Comparison of ENCODE assay signal across 8 cellular contexts in the genomic region with DNA sequence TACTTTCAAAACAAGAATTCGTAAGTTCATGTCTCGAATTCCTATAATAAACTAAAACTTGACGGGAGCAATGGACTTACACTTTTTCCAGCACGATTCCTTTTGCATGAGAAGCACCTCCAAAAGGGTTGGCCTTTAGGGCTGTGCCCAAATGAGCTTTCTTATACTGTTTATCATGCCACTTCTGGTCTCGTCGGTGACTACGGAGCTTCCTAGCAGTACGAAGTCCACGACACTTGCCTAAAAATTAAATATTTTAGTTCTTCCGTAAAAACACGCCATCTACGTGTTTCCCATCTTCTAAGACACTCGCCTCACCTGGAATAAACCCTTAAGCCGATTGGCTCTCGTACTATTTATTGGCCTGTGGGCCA. TPM values are rescaled to one million over a fixed set of nuclear protein-coding genes. Genes with fewer than 3 reads are reported as not detected.
DNase-seq lines count a peak whose midpoint lies in the region; ATAC-seq and TF ChIP-seq lines count a peak whose summit lies in the region.

No MANE protein-coding gene starts in this region.

- H3K27me3 ChIP-seq in PC-9 (ENCODE audit: insufficient read depth, low read depth) (no peaks in the 10 kb centered on the region), neuronal stem cell (ENCODE audit: control insufficient read depth in 3 of 3, insufficient read depth in 3 of 3, low read depth in 1 of 3, low read length in 3 of 3) (no peaks in the 10 kb centered on the region)

- in situ Hi-C loops in G401 (cut with HindIII; ENCODE audit: low sequenced_read_pairs), result no loop called here

- peaks cover 49% of the 10 kb centered on the region for H3K79me2 ChIP-seq in PC-9 (ENCODE audit: low read depth)

- ATAC-seq in HG03460 (IDR thresholded peaks at IDR 0.05; ENCODE audit: unreplicated experiment), result no peak

- peaks cover 47% of the 10 kb centered on the region for H3F3A ChIP-seq in PC-9 (ENCODE audit: insufficient read depth, low read depth)

- H2BK120ac ChIP-seq in neuronal stem cell (ENCODE audit: low read depth, low read length), result no peak overlapping the region

- H3K14ac ChIP-seq in neuronal stem cell (ENCODE audit: low read length), result no peak overlapping the region

- no peak overlapping the region for H4K8ac ChIP-seq in neuronal stem cell (ENCODE audit: low read depth, low read length)

- H3K79me1 ChIP-seq in neuronal stem cell (ENCODE audit: low read depth, low read length), result peaks cover 2% of the 10 kb centered on the region

- DNase-seq in PC-9 (no peak), epithelial cell of prostate (ENCODE audit: low read depth, low spot score) (no peak), neuronal stem cell (ENCODE audit: low spot score) (no peak), G401 (ENCODE audit: low spot score) (no peak), HuH-7 (ENCODE audit: low spot score) (no peak), NCI-H2227 treated with DMSO at 0.1 percent for 48 hours (lab: John Stamatoyannopoulos, UW) (no peak)

- H3K4ac ChIP-seq in neuronal stem cell (ENCODE audit: low read length), result peak overlapping the region; percentile 81

- H3K27ac ChIP-seq in PC-9, result peak overlapping the region; percentile 90
- peak overlapping the region; percentile 75 for H3K27ac ChIP-seq in epithelial cell of prostate
- H3K27ac ChIP-seq in neuronal stem cell (replicated peaks; ENCODE audit: low read length), result no peak overlapping the region

- peak overlapping the region; percentile 94 for H3K18ac ChIP-seq in neuronal stem cell (ENCODE audit: low read length)

- CTCF ChIA-PET in PC-9 (lab: Charles Lee), result no interaction called here

- no CpG with 5 or more reads among the region's 15 CpGs for WGBS in neuronal stem cell (ENCODE audit: extremely low coverage in 2 of 2, insufficient read length in 2 of 2, insufficient replicate concordance in 1 of 2), 2 donors

- peak overlapping the region; percentile 96 for H3K9ac ChIP-seq in neuronal stem cell (ENCODE audit: low read depth, low read length, poor library complexity)

- peaks cover 17% of the 10 kb centered on the region for H3K4me1 ChIP-seq in PC-9 (replicated peaks; ENCODE audit: insufficient read depth)
- peaks cover 2 to 4% of the 10 kb centered on the region in 2 donors for H3K4me1 ChIP-seq in neuronal stem cell (ENCODE audit: control insufficient read depth in 2 of 2, insufficient read depth in 1 of 2, low read depth in 1 of 2, low read length in 2 of 2)

- H3K36me3 ChIP-seq in PC-9 (ENCODE audit: low read depth), result peaks cover 40% of the 10 kb centered on the region
- peaks cover 20 to 50% of the 10 kb centered on the region in 2 donors for H3K36me3 ChIP-seq in neuronal stem cell (replicated peaks in 1 of 2; ENCODE audit: control insufficient read depth in 2 of 2, insufficient read depth in 2 of 2, low read length in 2 of 2)

- peak overlapping the region; percentile 100 for H3K4me2 ChIP-seq in PC-9
- peak overlapping the region; percentile 79 for H3K4me2 ChIP-seq in neuronal stem cell (ENCODE audit: insufficient read depth, low read length, poor library complexity, severe bottlenecking)

- no peak overlapping the region for H4K91ac ChIP-seq in neuronal stem cell (ENCODE audit: low read depth, low read length, poor library complexity)

- no peaks in the 10 kb centered on the region for H3K9me2 ChIP-seq in PC-9 (ENCODE audit: insufficient read depth)

- H2AFZ ChIP-seq in PC-9, result peak overlapping the region; percentile 83; the same call in 1 of the 2 replicates
- H2AFZ ChIP-seq in neuronal stem cell (ENCODE audit: low read length), result peak overlapping the region; percentile 92

- H3K9me3 ChIP-seq in PC-9 (ENCODE audit: insufficient read depth, low read depth) (no peaks in the 10 kb centered on the region), neuronal stem cell (replicated peaks in 1 of 2; ENCODE audit: control insufficient read depth in 2 of 2, insufficient read depth in 1 of 2, low read depth in 1 of 2, low read length in 2 of 2) (peaks cover 0 to 2% of the 10 kb centered on the region in 2 donors)

- intact Hi-C loops in PC-9 (cut with micrococcal nuclease; ENCODE audit: unreplicated experiment), result no loop called here

- H2AK5ac ChIP-seq in neuronal stem cell (ENCODE audit: low read depth, low read length), result peak overlapping the region; percentile 78

- TF ChIP-seq CTCF in GM12875 (IDR thresholded peaks at IDR 0.05; ENCODE audit: borderline replicate concordance, insufficient read depth, low read depth, low read length), result no peak
- TF ChIP-seq CTCF in PC-9 (conservative IDR thresholded peaks at IDR 0.05), result no peak

- peak overlapping the region; percentile 56 for H3K4me3 ChIP-seq in GM12875 (ENCODE audit: low read depth, low read length)
- peak overlapping the region; percentile 100 for H3K4me3 ChIP-seq in PC-9
- H3K4me3 ChIP-seq in neuronal stem cell (ENCODE audit: low read length in 2 of 2), result peak overlapping the region; percentile 89 to 98

- POLR2A ChIA-PET in PC-9 (lab: Charles Lee; ENCODE audit: unreplicated experiment), result interaction anchor here (0.6 to 0.7 kb wide), 2 partner anchors 9 to 26 kb away, joined by 5 to 7 read pairs; no protein-coding TSS in a partner anchor

- H2BK12ac ChIP-seq in neuronal stem cell (ENCODE audit: low read length), result no peak overlapping the region

- H3K23ac ChIP-seq in neuronal stem cell (ENCODE audit: low read depth, low read length, poor library complexity), result peak overlapping the region; percentile 100

- no peak overlapping the region for H2BK15ac ChIP-seq in neuronal stem cell (ENCODE audit: low read length)

- no TSS peak for BruUV-seq in PC-9 (replicated peaks; lab: Mats Ljungman, UMichigan)

- H2BK5ac ChIP-seq in neuronal stem cell (ENCODE audit: low read length), result peak overlapping the region; percentile 87

- H4K20me1 ChIP-seq in PC-9 (ENCODE audit: insufficient read depth), result peaks cover 9% of the 10 kb centered on the region; the same call in 1 of the 2 replicates

RNA-seq across cellular contexts. Expression of a gene that starts 0.6 kb away (rescaled TPM):
- total RNA-seq in PC-9 (2021), result 1,620 and 2,191 TPM in 2 replicates
- 4,871 TPM for polyA plus RNA-seq in neuronal stem cell (2013, experiment 1 of 2)
- polyA plus RNA-seq in neuronal stem cell (2013, experiment 2 of 2), result 5,026 TPM
- 3,610 and 4,613 TPM in 2 replicates for total RNA-seq in G401 (2014; rRNA removed; shearing (Covaris generic))
